ENCODE assay signal across 9 cellular contexts in the genomic region with DNA sequence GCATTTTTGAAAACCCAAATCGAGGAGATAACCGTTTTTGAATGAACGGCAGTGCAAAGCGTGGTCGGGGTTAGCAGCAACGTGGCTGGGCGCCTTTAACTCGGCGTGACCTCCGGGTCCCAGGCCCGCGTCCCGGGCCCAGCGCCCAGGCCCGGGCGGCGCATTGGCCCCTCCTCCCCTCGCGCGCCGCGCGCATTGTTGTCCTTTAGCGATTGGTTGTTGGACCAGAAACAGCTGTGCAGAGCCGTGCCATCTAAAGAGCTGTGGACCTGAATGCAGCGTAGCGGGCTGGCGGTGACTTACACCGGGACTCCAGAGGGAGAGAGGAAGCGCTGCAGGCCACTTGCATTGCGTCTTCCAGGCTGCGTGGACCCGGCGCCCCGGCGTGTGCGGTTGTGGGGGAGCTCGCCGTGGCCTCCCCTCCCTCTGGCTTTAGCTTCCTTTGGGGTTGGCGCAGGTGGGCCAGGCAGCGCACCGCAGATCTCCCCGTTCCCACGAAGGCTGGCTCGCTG. TPM values are rescaled to one million over a fixed set of nuclear protein-coding genes. Genes with fewer than 3 reads are reported as not detected.
DNase-seq lines count a peak whose midpoint lies in the region; TF ChIP-seq lines count a peak whose summit lies in the region.
"Had no signal": no experiment of that assay in that cellular context is flagged by ENCODE, and none has a peak within 500 bp of the region (broad histone marks: within the 10 kb centered on the region; RNA-seq: fewer than 3 reads in every experiment).

Gene STOX2, plus strand, starts transcription at position 227 of the 512 bp plus-strand sequence. CDS start 1,484 bp downstream, outside the sequence.

- no peaks in the 10 kb centered on the region for H3K27me3 Mint-ChIP-seq in MCF 10A (ENCODE audit: insufficient read depth, unreplicated experiment)

- H3K4me1 Mint-ChIP-seq in MCF 10A (ENCODE audit: insufficient read depth, unreplicated experiment), result no peaks in the 10 kb centered on the region

- no peaks in the 10 kb centered on the region for H3K36me3 ChIP-seq in iPS-20b (ENCODE audit: insufficient read depth, low read depth, low read length)
- H3K36me3 ChIP-seq: BLaER1 treated with 17β-estradiol and CSF1 and Interleukin-3, amounts not matched to agents 10 nM and 100 nM had no signal

- CTCF ChIA-PET in MCF 10A (lab: Yijun Ruan, JAX), result interaction anchor here (0.6 to 0.7 kb wide), 2 partner anchors 43 to 259 kb away, joined by 3 read pairs; no protein-coding TSS in a partner anchor

- POLR2A ChIA-PET in MCF 10A (lab: Yijun Ruan, JAX), result interaction anchor here (0.7 to 2.8 kb wide), 5 partner anchors 13 to 83 kb away, joined by 3 to 10 read pairs (median 5); no protein-coding TSS in a partner anchor

- peak; percentile 53 to 79 for DNase-seq in NCI-H2081 (lab: John Stamatoyannopoulos, UW)
- no peak for DNase-seq in NCI-H2081 treated with DMSO at 0.1 percent for 48 hours (lab: John Stamatoyannopoulos, UW)
- peak; percentile 12 for DNase-seq in NCI-H69 (lab: John Stamatoyannopoulos, UW)
- DNase-seq in MCF 10A (ENCODE audit: unreplicated experiment), result peak; percentile 4
- peak; percentile 56 for DNase-seq in retinal pigment epithelial cell (ENCODE audit: low read depth)
- DNase-seq in HT-29 (ENCODE audit: low spot score), result no peak
- DNase-seq in stimulated activated CD4-positive, alpha-beta T cell treated with anti-CD3 and anti-CD28 coated beads, Interleukin-4, amount 100 ng/mL, for 4 hours, result no peak

- H3K4me3 ChIP-seq in iPS-20b (ENCODE audit: low read length), result peak within 1 kb of the TSS; percentile 67
- peak within 1 kb of the TSS; percentile 73 for H3K4me3 ChIP-seq in retinal pigment epithelial cell (ENCODE audit: low read length)
- H3K4me3 ChIP-seq: BLaER1 treated with 17β-estradiol and CSF1 and Interleukin-3, amounts not matched to agents 10 nM and 100 nM had no signal

- intact Hi-C loops in MCF 10A (cut with micrococcal nuclease), result no loop called here

- H3K4me3 Mint-ChIP-seq in MCF 10A (ENCODE audit: unreplicated experiment), result peak within 1 kb of the TSS; percentile 73

- H3K9me3 ChIP-seq in iPS-20b (ENCODE audit: insufficient read depth, low read depth, low read length), result peaks cover 11% of the 10 kb centered on the region

- peaks cover 60% of the 10 kb centered on the region for H3K27me3 ChIP-seq in iPS-20b (ENCODE audit: insufficient read depth, low read length)
- H3K27me3 ChIP-seq: BLaER1 treated with 17β-estradiol and CSF1 and Interleukin-3, amounts not matched to agents 10 nM and 100 nM had no signal

- no peak within 1 kb of the TSS for H3K27ac Mint-ChIP-seq in MCF 10A (ENCODE audit: low read depth, unreplicated experiment)

- H3K9me3 Mint-ChIP-seq in MCF 10A (ENCODE audit: unreplicated experiment), result no peaks in the 10 kb centered on the region

- TF ChIP-seq CTCF in MCF 10A (IDR thresholded peaks at IDR 0.05; ENCODE audit: unreplicated experiment), result no peak
- no peak for TF ChIP-seq CTCF in retinal pigment epithelial cell (conservative IDR thresholded peaks at IDR 0.05; ENCODE audit: low read depth, low read length)

- no peak within 1 kb of the TSS for H3K27ac ChIP-seq in iPS-20b (ENCODE audit: low read length)
- H3K27ac ChIP-seq: BLaER1 treated with 17β-estradiol and CSF1 and Interleukin-3, amounts not matched to agents 10 nM and 100 nM had no signal

- peak within 1 kb of the TSS; percentile 39; the same call in 1 of the 2 replicates for H3K9ac ChIP-seq in iPS-20b (ENCODE audit: low read depth, low read length)
- H3K9ac ChIP-seq: BLaER1 treated with 17β-estradiol and CSF1 and Interleukin-3, amounts not matched to agents 10 nM and 100 nM had no signal

- H3K4me1 ChIP-seq in iPS-20b (ENCODE audit: insufficient read depth, low read length), result peaks cover 25% of the 10 kb centered on the region
- H3K4me1 ChIP-seq: BLaER1 treated with 17β-estradiol and CSF1 and Interleukin-3, amounts not matched to agents 10 nM and 100 nM had no signal

- H3K36me3 Mint-ChIP-seq in MCF 10A (ENCODE audit: insufficient read depth, unreplicated experiment), result no peaks in the 10 kb centered on the region

- no TSS peak for BruUV-seq in MCF 10A (replicated peaks; lab: Mats Ljungman, UMichigan)

RNA-seq across cellular contexts. Expression of gene STOX2, which starts in this region (rescaled TPM):
- 1.1 TPM in 2 replicates for total RNA-seq in MCF 10A (2022)
- total RNA-seq in HT-29 (2014; rRNA removed; shearing (Covaris generic)), result not detected in 2 replicates

Comparison
In these comparisons a context has a peak if more than half of its experiments do, and no peak if none do; other contexts are left out.
1. DNase-seq: peak in NCI-H2081 (2 of 2), NCI-H69 (single experiment), MCF 10A (single experiment) and retinal pigment epithelial cell (single experiment); none in NCI-H2081 treated with DMSO at 0.1 percent for 48 hours (single experiment), HT-29 (single experiment) and stimulated activated CD4-positive, alpha-beta T cell treated with anti-CD3 and anti-CD28 coated beads, Interleukin-4, amount 100 ng/mL, for 4 hours (0 of 2).